8 cellular contexts compared by ENCODE assay signal in genomic region chr11:65817815-65818680, GRCh38. TPM values are rescaled to one million over a fixed set of nuclear protein-coding genes. Genes with fewer than 3 reads are reported as not detected.
DNase-seq lines count a peak whose midpoint lies in the region; ATAC-seq, FAIRE-seq and TF ChIP-seq lines count a peak whose summit lies in the region.

No MANE protein-coding gene starts in this region.

- H3K9me2 ChIP-seq in MM.1S (replicated peaks; ENCODE audit: insufficient read depth, low read length) = no peaks in the 10 kb centered on the region

- TF ChIP-seq POLR2A in H54 (IDR thresholded peaks at IDR 0.05; ENCODE audit: low read depth, low read length) = no peak; the same call in 1 of the 2 replicates
- TF ChIP-seq POLR2A in gastroesophageal sphincter (IDR thresholded peaks at IDR 0.05) = no peak

- H3K27ac ChIP-seq in MM.1S (ENCODE audit: low read length) = peak overlapping the region; percentile 45; the same call in 1 of the 2 replicates
- no peak overlapping the region for H3K27ac ChIP-seq in SJCRH30
- peak overlapping the region; percentile 16 to 86 (median 82) for H3K27ac ChIP-seq in gastroesophageal sphincter
- peak overlapping the region; percentile 68 for H3K27ac ChIP-seq in substantia nigra (ENCODE audit: low read depth, low read length, poor library complexity, severe bottlenecking)

- H3K9ac ChIP-seq in MM.1S (ENCODE audit: low read length) = peak overlapping the region; percentile 34; the same call in 1 of the 2 replicates

- H4K20me1 ChIP-seq in MM.1S (ENCODE audit: insufficient read depth, low read length) = no peaks in the 10 kb centered on the region

- H3K4me2 ChIP-seq in MM.1S (ENCODE audit: low read depth, low read length) = peak overlapping the region; percentile 69

- H3K36me3 ChIP-seq in MM.1S (replicated peaks; ENCODE audit: insufficient read depth, low read length) = no peaks in the 10 kb centered on the region
- H3K36me3 ChIP-seq in SJCRH30 = no peaks in the 10 kb centered on the region
- H3K36me3 ChIP-seq in gastroesophageal sphincter = peaks cover 0 to 10% of the 10 kb centered on the region in 2 donors

- peak overlapping the region; percentile 51 for H3K4me3 ChIP-seq in MM.1S (ENCODE audit: low read length)
- H3K4me3 ChIP-seq in SJCRH30 = peak overlapping the region; percentile 56
- H3K4me3 ChIP-seq in gastroesophageal sphincter = peak overlapping the region; percentile 68 to 78

- H3K4me1 ChIP-seq in MM.1S (ENCODE audit: low read length) (0 out of 2 replicates have a peak, but pooled peaks cover 8% of the 10 kb centered on the region), SJCRH30 (no peaks in the 10 kb centered on the region), gastroesophageal sphincter (peaks cover 0 to 32% (median 0%) of the 10 kb centered on the region in 3 donors)

- DNase-seq in EH (ENCODE audit: low read depth) (peak; percentile 82), H54 (ENCODE audit: insufficient read length, low spot score) (peak; percentile 90), MM.1S (peak; percentile 88), SJCRH30 (peak; percentile 90 to 92), non-pigmented ciliary epithelial cell (ENCODE audit: low read depth) (peak; percentile 28), substantia nigra (lab: John Stamatoyannopoulos, UW) (peak; percentile 43 to 97 (median 88))
- DNase-seq in activated naive CD4-positive, alpha-beta T cell treated with Interleukin-2 at 50 U/mL for 16 hours = peak; percentile 93

- peak; percentile 97 for ATAC-seq in gastroesophageal sphincter

- WGBS in gastroesophageal sphincter (ENCODE audit: low coverage in 1 of 2), 2 donors = 18 to 53% methylated on average over 5 to 23 of the region's 74 CpGs

- no peaks in the 10 kb centered on the region for H3K79me2 ChIP-seq in MM.1S (ENCODE audit: low read length)

- peaks cover 4% of the 10 kb centered on the region for H3F3A ChIP-seq in MM.1S (ENCODE audit: insufficient read depth, low read length)

- FAIRE-seq in H54 (lab: Jason Lieb, UNC) = no peak

- H2AFZ ChIP-seq in MM.1S (ENCODE audit: low read length) = peak overlapping the region; percentile 46

- H3K27me3 ChIP-seq in MM.1S (replicated peaks; ENCODE audit: insufficient read depth, low read length) (no peaks in the 10 kb centered on the region), SJCRH30 (peaks cover 16% of the 10 kb centered on the region), gastroesophageal sphincter (no peaks in the 10 kb centered on the region)

- TF ChIP-seq CTCF in MM.1S (IDR thresholded peaks at IDR 0.05; ENCODE audit: low read length) (peak; percentile 94), gastroesophageal sphincter (IDR thresholded peaks at IDR 0.05) (peak; percentile 98 to 100 (median 99))

- H3K9me3 ChIP-seq in MM.1S (replicated peaks; ENCODE audit: insufficient read depth, low read length) (no peaks in the 10 kb centered on the region), SJCRH30 (replicated peaks) (no peaks in the 10 kb centered on the region), gastroesophageal sphincter (no peaks in the 10 kb centered on the region)

- TF ChIP-seq EP300 in gastroesophageal sphincter (IDR thresholded peaks at IDR 0.05) = no peak

RNA-seq across cellular contexts. Expression of gene SNX32, which starts 15.7 kb away (rescaled TPM):
- 0.04 TPM in 1 of 2 replicates, not detected in the other for total RNA-seq in SJCRH30 (2014; rRNA removed; shearing (Covaris generic))
- total RNA-seq in gastroesophageal sphincter = under 1 TPM in 1 of 4 donors, not detected in 3; 0.13 TPM

RNA-seq across cellular contexts. Expression of gene OVOL1, which starts 31.2 kb away (rescaled TPM):
- total RNA-seq in SJCRH30 (2014; rRNA removed; shearing (Covaris generic)) = not detected in 2 replicates
- under 1 TPM in 1 of 4 donors, not detected in 3; 0.62 TPM for total RNA-seq in gastroesophageal sphincter

RNA-seq across cellular contexts. Expression of gene AP5B1, which starts 37.3 kb away (rescaled TPM):
- total RNA-seq in SJCRH30 (2014; rRNA removed; shearing (Covaris generic)) = 1.8 and 2.0 TPM in 2 replicates
- total RNA-seq in gastroesophageal sphincter = 10 to 100 TPM; 11.2 to 23.4 (median 15.7) TPM

RNA-seq across cellular contexts. Expression of gene CFL1, which starts 39.9 kb away (rescaled TPM):
- total RNA-seq in SJCRH30 (2014; rRNA removed; shearing (Covaris generic)) = 743 and 763 TPM in 2 replicates
- 100 to 1,000 TPM; 559 to 895 (median 639) TPM for total RNA-seq in gastroesophageal sphincter

RNA-seq across cellular contexts. Expression of gene MUS81, which starts 42.2 kb away (rescaled TPM):
- total RNA-seq in SJCRH30 (2014; rRNA removed; shearing (Covaris generic)) = 31.1 and 35.1 TPM in 2 replicates
- total RNA-seq in gastroesophageal sphincter = 10 to 100 TPM; 37.2 to 71.7 (median 60.8) TPM

Comparison
In these comparisons a context has a peak if more than half of its experiments do, and no peak if none do; other contexts are left out.
1. DNase-seq: peak in every context shown above with its lines; median percentile 93 in activated naive CD4-positive, alpha-beta T cell treated with Interleukin-2 at 50 U/mL for 16 hours; 91 in SJCRH30; 90 in H54; 88 in MM.1S; 88 in substantia nigra; 82 in EH; 28 in non-pigmented ciliary epithelial cell.